Comparison of ENCODE assay signal across 21 cellular contexts in genomic region chr7:11591943-11592342, GRCh38.
DNase-seq lines count a peak whose midpoint lies in the region; ATAC-seq and TF ChIP-seq lines count a peak whose summit lies in the region.
"Had no signal": no experiment of that assay in that cellular context is flagged by ENCODE, and none has a peak within 500 bp of the region (broad histone marks: within the 10 kb centered on the region; RNA-seq: fewer than 3 reads in every experiment).

No MANE protein-coding gene starts in this region.

- POLR2A ChIA-PET in RWPE1 (lab: Yijun Ruan, JAX; ENCODE audit: low non-redundant PET): no interaction called here

- DNase-seq in DMS153 (lab: John Stamatoyannopoulos, UW) (peak; percentile 20), DMS153 treated with DMSO at 0.1 percent for 48 hours (lab: John Stamatoyannopoulos, UW; ENCODE audit: unreplicated experiment) (no peak), endothelial cell (ENCODE audit: low spot score) (no peak), pulmonary artery endothelial cell (ENCODE audit: low read depth, low spot score) (peak; percentile 29), RWPE1 (ENCODE audit: low spot score) (no peak)
- DNase-seq: ACHN; AML-193; BE2C; C1 segment of cervical spinal cord; Calu3; CD4-positive, alpha-beta memory T cell; COR-L47; DMS79; EL; GDM1; GM23248; H7; HCEC 1CT had no signal

- CTCF ChIA-PET in RWPE1 (lab: Yijun Ruan, JAX): no interaction called here

- no peak for ATAC-seq in GM21576 (IDR thresholded peaks at IDR 0.05; ENCODE audit: unreplicated experiment)
- ATAC-seq: GM12878 had no signal

- H3K4me3 Mint-ChIP-seq in endothelial cell (ENCODE audit: unreplicated experiment): no peak overlapping the region
- H3K4me3 Mint-ChIP-seq: CD4-positive, alpha-beta memory T cell had no signal

- no peaks in the 10 kb centered on the region for H3K27me3 Mint-ChIP-seq in endothelial cell (ENCODE audit: unreplicated experiment)
- H3K27me3 Mint-ChIP-seq: CD4-positive, alpha-beta memory T cell had no signal

- peak overlapping the region; percentile 98 for H3K27ac Mint-ChIP-seq in endothelial cell (ENCODE audit: unreplicated experiment)
- H3K27ac Mint-ChIP-seq: CD4-positive, alpha-beta memory T cell had no signal

- no peaks in the 10 kb centered on the region for H3K9me3 Mint-ChIP-seq in endothelial cell (ENCODE audit: unreplicated experiment)

- H3K36me3 Mint-ChIP-seq in endothelial cell (ENCODE audit: low read depth, unreplicated experiment): peaks cover 19% of the 10 kb centered on the region
- H3K36me3 Mint-ChIP-seq: CD4-positive, alpha-beta memory T cell had no signal

- peaks cover 34% of the 10 kb centered on the region for H3K4me1 Mint-ChIP-seq in endothelial cell (ENCODE audit: unreplicated experiment)
- H3K4me1 Mint-ChIP-seq: CD4-positive, alpha-beta memory T cell had no signal

- H3K27ac ChIP-seq in RWPE1: no peak overlapping the region
- H3K27ac ChIP-seq: 22Rv1, GM23248 had no signal

- TF ChIP-seq CTCF in endothelial cell (IDR thresholded peaks at IDR 0.05; ENCODE audit: unreplicated experiment): no peak
- TF ChIP-seq CTCF in RWPE1 (conservative IDR thresholded peaks at IDR 0.05; ENCODE audit: low read depth): no peak

Comparison
In these comparisons a context has a peak if more than half of its experiments do, and no peak if none do; other contexts are left out.
1. DNase-seq: peak in DMS153 (single experiment) and pulmonary artery endothelial cell (single experiment); none in DMS153 treated with DMSO at 0.1 percent for 48 hours (single experiment), endothelial cell (single experiment) and RWPE1 (single experiment).